In the genomic region with DNA sequence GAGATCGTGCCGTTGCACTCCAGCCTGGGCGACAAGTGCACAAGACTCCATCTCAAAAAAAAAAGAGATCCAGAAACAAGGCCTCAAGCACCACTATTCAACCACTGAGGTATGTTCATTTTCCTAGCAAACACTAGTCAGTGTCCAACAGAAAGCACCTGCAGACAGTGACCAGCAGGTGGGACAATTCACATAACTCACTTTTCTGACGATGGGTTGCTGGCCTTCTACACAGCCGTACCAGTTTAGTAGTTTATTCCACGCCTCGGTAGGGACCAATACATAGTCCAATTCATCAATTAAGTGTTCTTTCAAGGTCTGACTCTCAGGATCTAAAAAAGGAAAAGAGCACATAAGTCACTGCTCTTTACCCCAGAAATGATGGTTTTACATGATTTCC, we compare ENCODE assay signal across 13 cellular contexts. TPM values are rescaled to one million over a fixed set of nuclear protein-coding genes. Genes with fewer than 3 reads are reported as not detected.
DNase-seq lines count a peak whose midpoint lies in the region; ATAC-seq, FAIRE-seq and TF ChIP-seq lines count a peak whose summit lies in the region.
"Had no signal": no experiment of that assay in that cellular context is flagged by ENCODE, and none has a peak within 500 bp of the region (broad histone marks: within the 10 kb centered on the region; RNA-seq: fewer than 3 reads in every experiment).

No MANE protein-coding gene starts in this region.

- ATAC-seq in GM12878 (peak; percentile 61), left colon (peak; percentile 43), HG02610 (IDR thresholded peaks at IDR 0.05; ENCODE audit: unreplicated experiment) (no peak)
- ATAC-seq: stimulated activated naive CD8-positive, alpha-beta T cell treated with anti-CD3 and anti-CD28 coated beads, Interleukin-15, amount 100 ng/mL, for 72 hours had no signal

- peaks cover 2% of the 10 kb centered on the region for H3K79me2 ChIP-seq in GM12878 (ENCODE audit: control insufficient read depth, insufficient read depth, low read length)

- peak; percentile 77 for FAIRE-seq in GM12878 (lab: Jason Lieb, UNC)

- peaks cover 12% of the 10 kb centered on the region for H3K36me3 ChIP-seq in H7 (replicated peaks; ENCODE audit: control insufficient read depth, insufficient read depth, low read length)
- peaks cover 20 to 46% of the 10 kb centered on the region in 2 experiments for H3K36me3 ChIP-seq in GM12878 (ENCODE audit: control insufficient read depth in 2 of 2, insufficient read depth in 2 of 2, low read length in 1 of 2)
- no peaks in the 10 kb centered on the region for H3K36me3 ChIP-seq in uterus
- H3K36me3 ChIP-seq in CD8-positive, alpha-beta memory T cell (ENCODE audit: insufficient read depth, low read length) = peaks cover 54% of the 10 kb centered on the region

- no peak for TF ChIP-seq POLR2A in GM12878 (IDR thresholded peaks at IDR 0.05; ENCODE audit: low read depth, low read length)
- no peak for TF ChIP-seq POLR2A in uterus (IDR thresholded peaks at IDR 0.05)
- no peak for TF ChIP-seq POLR2A in lower leg skin (IDR thresholded peaks at IDR 0.05)

- peaks cover 0 to 2% of the 10 kb centered on the region in 2 donors for H3K27me3 Mint-ChIP-seq in CD8-positive, alpha-beta memory T cell
- H3K27me3 Mint-ChIP-seq: activated T-cell treated with anti-CD3 and anti-CD28 coated beads, Interleukin-2, amount 50 U/mL, for 24 hours; stimulated activated naive CD8-positive, alpha-beta T cell treated with anti-CD3 and anti-CD28 coated beads, Interleukin-15, amount 100 ng/mL, for 72 hours had no signal

- in situ Hi-C loops in GM12878 (cut with MboI) = no loop called here

- no peak for DNase-seq in AG09319 (ENCODE audit: extremely low read depth, low read depth)
- DNase-seq in H7 = peak; percentile 37
- DNase-seq in GM12878 (ENCODE audit: low read depth, low spot score) = no peak
- no peak for DNase-seq in left colon
- no peak for DNase-seq in uterus
- no peak for DNase-seq in lower leg skin (ENCODE audit: low spot score in 2 of 2)
- DNase-seq in CD8-positive, alpha-beta memory T cell = no peak
- DNase-seq: activated T-cell treated with anti-CD3 and anti-CD28 coated beads, Interleukin-2, amount 50 U/mL, for 24 hours; NCI-H1092 treated with DMSO at 0.1 percent for 48 hours; nephron progenitor cell; Peyer's patch; stimulated activated naive CD8-positive, alpha-beta T cell treated with anti-CD3 and anti-CD28 coated beads, Interleukin-15, amount 100 ng/mL, for 72 hours had no signal

- BruUV-seq in GM12878 (replicated peaks; lab: Mats Ljungman, UMichigan) = no TSS peak

- H3K4me2 ChIP-seq in GM12878 (ENCODE audit: control insufficient read depth, insufficient read depth) = no peak overlapping the region

- 82% methylated on average over 7 of the region's 7 CpGs for WGBS in GM12878 (ENCODE audit: insufficient coverage, insufficient replicate concordance, low lambda C conversion rate, missing lambda C conversion rate)
- WGBS in lower leg skin, 2 donors = 78 to 84% methylated on average over 7 of the region's 7 CpGs

- no peak overlapping the region for H3K4me3 Mint-ChIP-seq in CD8-positive, alpha-beta memory T cell
- H3K4me3 Mint-ChIP-seq: activated T-cell treated with anti-CD3 and anti-CD28 coated beads, Interleukin-2, amount 50 U/mL, for 24 hours; nephron progenitor cell; stimulated activated naive CD8-positive, alpha-beta T cell treated with anti-CD3 and anti-CD28 coated beads, Interleukin-15, amount 100 ng/mL, for 72 hours had no signal

- no peak overlapping the region for H3K4me3 ChIP-seq in H7 (ENCODE audit: insufficient read depth, low read depth, low read length)
- no peak overlapping the region for H3K4me3 ChIP-seq in GM12878
- H3K4me3 ChIP-seq in uterus = no peak overlapping the region
- no peak overlapping the region for H3K4me3 ChIP-seq in lower leg skin (ENCODE audit: low read depth, poor library complexity, severe bottlenecking)
- no peak overlapping the region for H3K4me3 ChIP-seq in CD8-positive, alpha-beta memory T cell (ENCODE audit: low read length)
- H3K4me3 ChIP-seq: Peyer's patch had no signal

- no peak for TF ChIP-seq EP300 in GM12878 (IDR thresholded peaks at IDR 0.05; ENCODE audit: borderline replicate concordance in 1 of 2, control insufficient read depth in 1 of 2, low read depth in 2 of 2, low read length in 2 of 2)

- H3K27ac ChIP-seq in GM12878 (ENCODE audit: control insufficient read depth, insufficient read depth) (no peak overlapping the region), uterus (no peak overlapping the region)
- no peak overlapping the region for H3K27ac ChIP-seq in CD8-positive, alpha-beta memory T cell (ENCODE audit: low read depth, low read length)
- H3K27ac ChIP-seq: Peyer's patch had no signal

- no peaks in the 10 kb centered on the region for H4K20me1 ChIP-seq in GM12878 (ENCODE audit: control insufficient read depth, insufficient read depth)

- no peaks in the 10 kb centered on the region for H3K27me3 ChIP-seq in H7 (ENCODE audit: control insufficient read depth, insufficient read depth, low read length)
- no peaks in the 10 kb centered on the region for H3K27me3 ChIP-seq in GM12878 (replicated peaks in 1 of 2; ENCODE audit: control insufficient read depth in 2 of 2, insufficient read depth in 2 of 2, low read length in 1 of 2)
- H3K27me3 ChIP-seq in uterus = no peaks in the 10 kb centered on the region
- H3K27me3 ChIP-seq in CD8-positive, alpha-beta memory T cell (ENCODE audit: insufficient read depth, low read length, poor library complexity, severe bottlenecking) = no peaks in the 10 kb centered on the region
- H3K27me3 ChIP-seq: Peyer's patch had no signal

- TF ChIP-seq RAD21 in GM12878 (IDR thresholded peaks at IDR 0.05; ENCODE audit: insufficient read depth, low read depth, low read length) = peak; percentile 37; the same call in 1 of the 2 replicates

- RAD21 ChIA-PET in GM12878 (lab: Charles Lee; ENCODE audit: unreplicated experiment) = interaction anchor here (0.9 to 1.6 kb wide), 2 partner anchors 13 to 122 kb away, joined by 4 to 8 read pairs; a partner anchor contains a TSS

- H3K9me3 ChIP-seq in GM12878 (replicated peaks; ENCODE audit: control insufficient read depth, insufficient read depth, low read length) = no peaks in the 10 kb centered on the region
- H3K9me3 ChIP-seq in uterus = no peaks in the 10 kb centered on the region
- H3K9me3 ChIP-seq in CD8-positive, alpha-beta memory T cell (ENCODE audit: low read length) = no peaks in the 10 kb centered on the region
- H3K9me3 ChIP-seq: Peyer's patch had no signal

- no peaks in the 10 kb centered on the region for H3K4me1 ChIP-seq in GM12878 (ENCODE audit: control insufficient read depth, insufficient read depth, low read length)
- H3K4me1 ChIP-seq in uterus = no peaks in the 10 kb centered on the region
- no peaks in the 10 kb centered on the region for H3K4me1 ChIP-seq in CD8-positive, alpha-beta memory T cell (ENCODE audit: insufficient read depth, low read length)
- H3K4me1 ChIP-seq: Peyer's patch had no signal

- peaks cover 5 to 26% (median 11%) of the 10 kb centered on the region in 3 donors for H3K4me1 Mint-ChIP-seq in CD8-positive, alpha-beta memory T cell
- H3K4me1 Mint-ChIP-seq: nephron progenitor cell; stimulated activated naive CD8-positive, alpha-beta T cell treated with anti-CD3 and anti-CD28 coated beads, Interleukin-15, amount 100 ng/mL, for 72 hours had no signal

- no peak overlapping the region for H3K27ac Mint-ChIP-seq in CD8-positive, alpha-beta memory T cell
- H3K27ac Mint-ChIP-seq: activated T-cell treated with anti-CD3 and anti-CD28 coated beads, Interleukin-2, amount 50 U/mL, for 24 hours; stimulated activated naive CD8-positive, alpha-beta T cell treated with anti-CD3 and anti-CD28 coated beads, Interleukin-15, amount 100 ng/mL, for 72 hours had no signal

- no peak overlapping the region for H3K9ac ChIP-seq in GM12878 (ENCODE audit: control insufficient read depth, insufficient read depth, low read length)

- peak; percentile 18 for TF ChIP-seq CTCF in AG09319 (IDR thresholded peaks at IDR 0.05; ENCODE audit: low read depth, low read length)
- peak; percentile 18 to 27 (median 22); a peak in 3 of 6 replicates for TF ChIP-seq CTCF in GM12878 (IDR thresholded peaks at IDR 0.05 in 2 of 3, conservative IDR thresholded peaks at IDR 0.05 in 1 of 3; ENCODE audit: control insufficient read depth in 2 of 3, extremely low read depth in 1 of 3, insufficient read depth in 1 of 3, low read depth in 3 of 3, low read length in 3 of 3)
- TF ChIP-seq CTCF in uterus (IDR thresholded peaks at IDR 0.05) = peak in 1 of 4 experiments; percentile 6
- TF ChIP-seq CTCF in lower leg skin (IDR thresholded peaks at IDR 0.05) = no peak

- SMC1A ChIA-PET in GM12878 (lab: Charles Lee; ENCODE audit: uncharacterized antibody, unreplicated experiment) = no interaction called here

- POLR2A ChIA-PET in GM12878 (lab: Charles Lee) = interaction anchor here (0.5 kb wide), 1 partner anchor 1512 kb away, joined by 4 read pairs; no protein-coding TSS in a partner anchor
- POLR2A ChIA-PET in CD8-positive, alpha-beta memory T cell (lab: Charles Lee) = no interaction called here

- no peaks in the 10 kb centered on the region for H3K9me3 Mint-ChIP-seq in CD8-positive, alpha-beta memory T cell
- H3K9me3 Mint-ChIP-seq: activated T-cell treated with anti-CD3 and anti-CD28 coated beads, Interleukin-2, amount 50 U/mL, for 24 hours; nephron progenitor cell; stimulated activated naive CD8-positive, alpha-beta T cell treated with anti-CD3 and anti-CD28 coated beads, Interleukin-15, amount 100 ng/mL, for 72 hours had no signal

- intact Hi-C loops in GM12878 (cut with micrococcal nuclease; ENCODE audit: unreplicated experiment) = no loop called here
- intact Hi-C loops in left colon (cut with DNase I, micrococcal nuclease) = no loop called here
- intact Hi-C loops in uterus (cut with DNase I; ENCODE audit: low total_unique reads) = no loop called here
- intact Hi-C loops in lower leg skin (cut with DNase I; ENCODE audit: low total_unique reads) = no loop called here

- CTCF ChIA-PET in GM12878 (lab: Yijun Ruan, JAX) = interaction anchor here (1.6 kb wide), 1 partner anchor 13 kb away, joined by 7 read pairs; a partner anchor contains a TSS
- CTCF ChIA-PET in CD8-positive, alpha-beta memory T cell (lab: Charles Lee) = no interaction called here

- H3K36me3 Mint-ChIP-seq in CD8-positive, alpha-beta memory T cell = peaks cover 10 to 82% (median 23%) of the 10 kb centered on the region in 3 donors

- H2AFZ ChIP-seq in GM12878 (ENCODE audit: control insufficient read depth, low read depth, low read length) = no peak overlapping the region

RNA-seq across cellular contexts. Expression of a gene that starts 12.4 kb away (rescaled TPM):
- 9.6 and 10.7 TPM in 2 replicates for total RNA-seq in H7 (2014; rRNA removed; shearing (Covaris generic))
- 110 and 117 TPM in 2 replicates for total RNA-seq in GM12878 (2013; cell fraction: nucleolus; rRNA removed)
- 24.8 and 26.5 TPM in 2 replicates for total RNA-seq in GM12878 (2014; rRNA removed)
- 57.6 and 58.8 TPM in 2 replicates for total RNA-seq in GM12878 (2014; rRNA removed; fragmentation: Illumina TruSeq; extraction: Trizol)
- 68.4 and 75.8 TPM in 2 replicates for total RNA-seq in GM12878 (2021)
- 45.0 TPM for polyA plus RNA-seq in GM12878 (2011; ENCODE audit: low read depth)
- 72.1 and 77.1 TPM in 2 replicates for polyA plus RNA-seq in GM12878 (2011; rRNA removed)
- 58.3 and 61.3 TPM in 2 replicates for polyA plus RNA-seq in GM12878 (2011; cell fraction: cytosol; rRNA removed)
- 74.7 and 82.1 TPM in 2 replicates for polyA plus RNA-seq in GM12878 (2011; cell fraction: nucleus; rRNA removed)
- 46.7 and 50.0 TPM in 2 replicates for polyA plus RNA-seq in GM12878 (2012)
- polyA plus RNA-seq in GM12878 (2014; fragmentation: Illumina TruSeq; extraction: Trizol) = 70.6 and 80.9 TPM in 2 replicates
- 10 to 100 TPM; 40.3 to 49.3 TPM for polyA plus RNA-seq in GM12878 (2014; fragmentation: Nextera tagmentation; extraction: Ambion mirVana)
- 62.3 and 69.3 TPM in 2 replicates for polyA plus RNA-seq in GM12878 (2014; rRNA removed)
- 10 to 100 TPM; 69.6 to 69.7 TPM for polyA plus RNA-seq in GM12878 (2016; fragmentation: Nextera tagmentation; extraction: Ambion mirVana)
- polyA minus RNA-seq in GM12878 (2011; rRNA and poly(A)+ RNA removed) = 107 and 161 TPM in 2 replicates
- polyA minus RNA-seq in GM12878 (2011; cell fraction: cytosol; rRNA and poly(A)+ RNA removed) = 24.5 and 27.2 TPM in 2 replicates
- polyA minus RNA-seq in GM12878 (2011; cell fraction: nucleus; rRNA and poly(A)+ RNA removed) = 36.3 and 64.6 TPM in 2 replicates
- total RNA-seq in left colon = 10 to 100 TPM; 48.5 to 55.3 TPM
- 10 to 100 TPM in 3 of 4 donors, 1 to 10 TPM in 1; 9.2 to 78.3 (median 28.8) TPM for total RNA-seq in uterus
- 10 to 100 TPM; 29.9 to 34.2 (median 31.5) TPM for total RNA-seq in lower leg skin
- total RNA-seq in CD8-positive, alpha-beta memory T cell = 10 to 100 TPM; 72.6 to 73.0 TPM
- 69.9 TPM for polyA plus RNA-seq in CD8-positive, alpha-beta memory T cell

RNA-seq across cellular contexts. Expression of a gene that starts 30.7 kb away (rescaled TPM):
- 222 and 298 TPM in 2 replicates for total RNA-seq in H7 (2014; rRNA removed; shearing (Covaris generic))
- total RNA-seq in GM12878 (2013; cell fraction: nucleolus; rRNA removed) = 28.0 and 29.5 TPM in 2 replicates
- total RNA-seq in GM12878 (2014; rRNA removed) (639 and 705 TPM in 2 replicates), GM12878 (2014; rRNA removed; fragmentation: Illumina TruSeq; extraction: Trizol) (210 and 245 TPM in 2 replicates), GM12878 (2021) (555 and 560 TPM in 2 replicates), left colon (100 to 1,000 TPM; 128 to 146 TPM), uterus (100 to 1,000 TPM in 2 of 4 donors, 10 to 100 TPM in 2; 40.2 to 450 (median 81.2) TPM), lower leg skin (100 to 1,000 TPM; 116 to 224 (median 161) TPM)
- 149 TPM for polyA plus RNA-seq in GM12878 (2011; ENCODE audit: low read depth)
- polyA plus RNA-seq in GM12878 (2011; rRNA removed) (70.8 and 155 TPM in 2 replicates), GM12878 (2014; fragmentation: Illumina TruSeq; extraction: Trizol) (12.8 and 143 TPM in 2 replicates), GM12878 (2014; fragmentation: Nextera tagmentation; extraction: Ambion mirVana) (100 to 1,000 TPM in 1 of 2 experiments, 10 to 100 TPM in 1; 32.0 to 174 TPM), GM12878 (2014; rRNA removed) (947 and 967 TPM in 2 replicates), GM12878 (2016; fragmentation: Nextera tagmentation; extraction: Ambion mirVana) (1,000 to 10,000 TPM; 1,103 to 1,121 TPM)
- 287 and 437 TPM in 2 replicates for polyA plus RNA-seq in GM12878 (2011; cell fraction: cytosol; rRNA removed)
- polyA plus RNA-seq in GM12878 (2011; cell fraction: nucleus; rRNA removed) = 173 and 177 TPM in 2 replicates
- polyA plus RNA-seq in GM12878 (2012) = 320 and 364 TPM in 2 replicates
- polyA minus RNA-seq in GM12878 (2011; rRNA and poly(A)+ RNA removed) = 42.4 and 98.3 TPM in 2 replicates
- polyA minus RNA-seq in GM12878 (2011; cell fraction: cytosol; rRNA and poly(A)+ RNA removed) = 48.2 and 50.4 TPM in 2 replicates
- polyA minus RNA-seq in GM12878 (2011; cell fraction: nucleus; rRNA and poly(A)+ RNA removed) = 27.4 and 51.1 TPM in 2 replicates
- total RNA-seq in CD8-positive, alpha-beta memory T cell = 100 to 1,000 TPM; 223 to 231 TPM
- 140 TPM for polyA plus RNA-seq in CD8-positive, alpha-beta memory T cell

RNA-seq across cellular contexts. Expression of a gene that starts 50.5 kb away (rescaled TPM):
- total RNA-seq in H7 (2014; rRNA removed; shearing (Covaris generic)) = 0.80 and 1.3 TPM in 2 replicates
- total RNA-seq in GM12878 (2013; cell fraction: nucleolus; rRNA removed) = 15.6 and 16.3 TPM in 2 replicates
- total RNA-seq in GM12878 (2014; rRNA removed) (3.8 and 4.1 TPM in 2 replicates), GM12878 (2014; rRNA removed; fragmentation: Illumina TruSeq; extraction: Trizol) (4.0 and 4.6 TPM in 2 replicates), GM12878 (2021) (4.5 and 7.1 TPM in 2 replicates), left colon (1 to 10 TPM; 4.7 to 4.8 TPM), uterus (1 to 10 TPM; 1.5 to 9.0 (median 4.9) TPM), lower leg skin (1 to 10 TPM; 3.1 to 8.6 (median 5.0) TPM)
- polyA plus RNA-seq in GM12878 (2011; ENCODE audit: low read depth) = 2.2 TPM
- polyA plus RNA-seq in GM12878 (2011; rRNA removed) (5.0 and 5.5 TPM in 2 replicates), GM12878 (2014; fragmentation: Illumina TruSeq; extraction: Trizol) (6.6 and 7.5 TPM in 2 replicates), GM12878 (2014; fragmentation: Nextera tagmentation; extraction: Ambion mirVana) (1 to 10 TPM; 3.0 to 4.0 TPM), GM12878 (2014; rRNA removed) (6.9 and 8.9 TPM in 2 replicates), GM12878 (2016; fragmentation: Nextera tagmentation; extraction: Ambion mirVana) (1 to 10 TPM; 2.7 to 3.3 TPM)
- 4.5 and 6.6 TPM in 2 replicates for polyA plus RNA-seq in GM12878 (2011; cell fraction: cytosol; rRNA removed)
- 12.6 and 13.8 TPM in 2 replicates for polyA plus RNA-seq in GM12878 (2011; cell fraction: nucleus; rRNA removed)
- 2.2 and 3.3 TPM in 2 replicates for polyA plus RNA-seq in GM12878 (2012)
- polyA minus RNA-seq in GM12878 (2011; rRNA and poly(A)+ RNA removed) = 3.4 and 8.1 TPM in 2 replicates
- 1.9 and 2.0 TPM in 2 replicates for polyA minus RNA-seq in GM12878 (2011; cell fraction: cytosol; rRNA and poly(A)+ RNA removed)
- 4.5 and 9.2 TPM in 2 replicates for polyA minus RNA-seq in GM12878 (2011; cell fraction: nucleus; rRNA and poly(A)+ RNA removed)
- 1 to 10 TPM; 6.1 to 6.6 TPM for total RNA-seq in CD8-positive, alpha-beta memory T cell
- 1.8 TPM for polyA plus RNA-seq in CD8-positive, alpha-beta memory T cell

Comparison
In these comparisons a context has a peak if more than half of its experiments do, and no peak if none do; other contexts are left out.
1. CTCF ChIP-seq: peak in AG09319 (single experiment) and GM12878 (3 of 3); none in lower leg skin (0 of 3).